8 cellular contexts compared by ENCODE assay signal in the genomic region with DNA sequence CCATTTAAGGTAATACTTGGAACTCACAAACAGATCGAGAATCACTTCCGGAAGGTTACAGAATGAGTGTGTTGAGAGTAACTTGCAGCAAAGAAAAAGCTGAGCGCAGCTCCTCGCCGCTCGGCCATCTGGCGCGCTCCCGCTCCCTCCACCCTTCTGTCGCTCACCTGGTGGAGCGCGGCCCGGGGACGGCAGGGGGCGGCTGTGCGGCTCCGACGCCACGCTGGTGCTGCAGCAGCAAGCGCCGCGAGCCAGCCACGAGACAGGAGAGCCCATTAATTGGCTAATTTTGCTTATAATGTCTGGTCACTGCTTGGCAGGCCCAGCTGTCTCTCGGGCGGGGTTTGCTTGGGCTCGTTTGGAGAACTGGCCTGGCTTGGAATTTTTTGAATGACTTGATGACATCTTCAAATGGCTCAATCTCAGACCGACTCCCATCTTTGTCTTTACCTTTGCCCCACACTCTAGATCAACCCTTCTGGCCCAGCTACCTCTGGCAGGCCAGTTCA.
A peak's percentile ranks its signal among the peaks of the same experiment; 100 is the strongest.
DNase-seq lines count a peak whose midpoint lies in the region; ATAC-seq and TF ChIP-seq lines count a peak whose summit lies in the region.

No MANE protein-coding gene starts in this region.

- peaks cover 22% of the 10 kb centered on the region for H3K4me1 Mint-ChIP-seq in endothelial cell (ENCODE audit: unreplicated experiment)

- no peak overlapping the region for H3K27ac Mint-ChIP-seq in endothelial cell (ENCODE audit: unreplicated experiment)

- POLR2A ChIA-PET in RWPE1 (lab: Yijun Ruan, JAX; ENCODE audit: low non-redundant PET): no interaction called here

- TF ChIP-seq EP300 in ovary (IDR thresholded peaks at IDR 0.05): no peak

- no peaks in the 10 kb centered on the region for H3K36me3 Mint-ChIP-seq in endothelial cell (ENCODE audit: low read depth, unreplicated experiment)

- no peaks in the 10 kb centered on the region for H3K36me3 ChIP-seq in HAP-1 (replicated peaks)
- H3K36me3 ChIP-seq in NT2/D1 (ENCODE audit: insufficient read depth, insufficient read length, low read length): no peaks in the 10 kb centered on the region
- H3K36me3 ChIP-seq in ovary: no peaks in the 10 kb centered on the region

- peak overlapping the region; percentile 34 for H3K4me3 Mint-ChIP-seq in endothelial cell (ENCODE audit: unreplicated experiment)

- intact Hi-C loops in ovary (cut with DNase I): loop anchor here in 1 of 4 donors (5.0 kb wide), 1 partner anchor 678 kb away; no protein-coding TSS in a partner anchor

- in situ Hi-C loops in G401 (cut with HindIII; ENCODE audit: low sequenced_read_pairs): no loop called here
- in situ Hi-C loops in HAP-1 (cut with MboI; ENCODE audit: low sequenced_read_pairs): no loop called here

- no peaks in the 10 kb centered on the region for H3K9me3 Mint-ChIP-seq in endothelial cell (ENCODE audit: unreplicated experiment)

- 51 to 76% (median 71%) methylated on average over 27 of the region's 27 CpGs for WGBS in ovary, 3 donors

- H3K27me3 Mint-ChIP-seq in endothelial cell (ENCODE audit: unreplicated experiment): peaks cover 2% of the 10 kb centered on the region

- no peaks in the 10 kb centered on the region; the same call in 1 of the 2 replicates for H3K4me1 ChIP-seq in HAP-1
- H3K4me1 ChIP-seq in NT2/D1 (ENCODE audit: insufficient read depth, insufficient read length): no peaks in the 10 kb centered on the region
- no peaks in the 10 kb centered on the region for H3K4me1 ChIP-seq in ovary (ENCODE audit: insufficient read depth)

- no peak overlapping the region for H3K9ac ChIP-seq in NT2/D1 (ENCODE audit: insufficient read length, low read depth)

- TF ChIP-seq CTCF in endothelial cell (IDR thresholded peaks at IDR 0.05; ENCODE audit: unreplicated experiment) (no peak), ovary (IDR thresholded peaks at IDR 0.05) (peak in 1 of 3 donors; percentile 11), RWPE1 (conservative IDR thresholded peaks at IDR 0.05; ENCODE audit: low read depth) (no peak)

- no peak overlapping the region for H3K27ac ChIP-seq in ovary
- H3K27ac ChIP-seq in RWPE1: no peak overlapping the region

- DNase-seq in G401 (ENCODE audit: low spot score): peak; percentile 54
- peak; percentile 49 to 79 for DNase-seq in HAP-1 (ENCODE audit: low spot score in 2 of 2)
- peak; percentile 48 for DNase-seq in NT2/D1 (ENCODE audit: low read depth, low spot score)
- peak; percentile 74 for DNase-seq in endothelial cell (ENCODE audit: low spot score)
- peak; percentile 41 to 67 (median 52) for DNase-seq in ovary
- DNase-seq in NCI-H2029 treated with DMSO at 0.1 percent for 48 hours (lab: John Stamatoyannopoulos, UW): no peak
- DNase-seq in RWPE1 (ENCODE audit: low spot score): no peak

- H3K27me3 ChIP-seq in HAP-1 (ENCODE audit: low read depth) (no peaks in the 10 kb centered on the region), NT2/D1 (ENCODE audit: insufficient read depth, insufficient read length) (peaks cover 20% of the 10 kb centered on the region), ovary (no peaks in the 10 kb centered on the region)

- ATAC-seq in HG02763 (IDR thresholded peaks at IDR 0.05; ENCODE audit: unreplicated experiment): no peak

- H3K9me3 ChIP-seq in HAP-1 (no peaks in the 10 kb centered on the region), NT2/D1 (ENCODE audit: insufficient read depth, low read length) (no peaks in the 10 kb centered on the region), ovary (no peaks in the 10 kb centered on the region)

- H3K4me3 ChIP-seq in HAP-1: peak overlapping the region; percentile 2
- no peak overlapping the region for H3K4me3 ChIP-seq in NT2/D1 (ENCODE audit: insufficient read length, low read depth)
- no peak overlapping the region for H3K4me3 ChIP-seq in ovary

- TF ChIP-seq POLR2A in ovary (IDR thresholded peaks at IDR 0.05): no peak

- CTCF ChIA-PET in RWPE1 (lab: Yijun Ruan, JAX): interaction anchor here (0.6 to 1.5 kb wide), 2 partner anchors 9 to 21 kb away, joined by 3 read pairs; no protein-coding TSS in a partner anchor

Comparison
In these comparisons a context has a peak if more than half of its experiments do, and no peak if none do; other contexts are left out.
1. DNase-seq: peak in G401 (single experiment), HAP-1 (2 of 2), NT2/D1 (single experiment), endothelial cell (single experiment) and ovary (5 of 5); none in NCI-H2029 treated with DMSO at 0.1 percent for 48 hours (single experiment) and RWPE1 (single experiment).